In genomic region chr21:17396948-17397347, GRCh38 we compare ENCODE assay signal across 18 cellular contexts.
DNase-seq lines count a peak whose midpoint lies in the region; ATAC-seq and TF ChIP-seq lines count a peak whose summit lies in the region.
"Had no signal": no experiment of that assay in that cellular context is flagged by ENCODE, and none has a peak within 500 bp of the region (broad histone marks: within the 10 kb centered on the region; RNA-seq: fewer than 3 reads in every experiment).

No MANE protein-coding gene starts in this region.

- intact Hi-C loops in dorsolateral prefrontal cortex (cut with DNase I) = loop anchor here in 1 of 2 donors (10.0 kb wide), 1 partner anchor 118 kb away; the partner anchor contains the start of gene CXADR

- H3K4me3 ChIP-seq in dorsolateral prefrontal cortex (no peak overlapping the region), neural progenitor cell (no peak overlapping the region)
- H3K4me3 ChIP-seq: GM23248, K562 had no signal

- H3K9me3 ChIP-seq in neural progenitor cell (ENCODE audit: low read depth) = no peaks in the 10 kb centered on the region

- no peak for DNase-seq in activated T-cell treated with anti-CD3 and anti-CD28 coated beads, Interleukin-2, amount 50 U/mL, for 72 hours
- DNase-seq in activated T-cell treated with anti-CD3 and anti-CD28 coated beads, Interleukin-2, amount 50 U/mL, for 1 hour = no peak
- DNase-seq in dorsolateral prefrontal cortex (no peak), neural progenitor cell (ENCODE audit: low spot score) (no peak), DMS79 treated with DMSO at 0.1 percent for 48 hours (lab: John Stamatoyannopoulos, UW) (no peak)
- no peak for DNase-seq in central memory CD4-positive, alpha-beta T cell
- DNase-seq: CD8-positive, alpha-beta T cell; COR-L47; DMS153; DND-41; GDM1; GM23248; H7 had no signal

- H3K4me1 ChIP-seq in neural progenitor cell = peaks cover 28% of the 10 kb centered on the region

- H3K27ac ChIP-seq in dorsolateral prefrontal cortex (peak overlapping the region in 39 of 59 donors; percentile 2 to 73 (median 53)), neural progenitor cell (no peak overlapping the region)
- H3K27ac ChIP-seq: 22Rv1, GM23248 had no signal

- no peak overlapping the region for H3K4me2 ChIP-seq in neural progenitor cell

- H3K27me3 Mint-ChIP-seq in activated T-cell treated with anti-CD3 and anti-CD28 coated beads, Interleukin-2, amount 50 U/mL, for 72 hours (ENCODE audit: low read depth) = no peaks in the 10 kb centered on the region
- H3K27me3 Mint-ChIP-seq in neural progenitor cell (ENCODE audit: insufficient read depth, low read depth) = peaks cover 4% of the 10 kb centered on the region

- no peak for ATAC-seq in activated T-cell treated with anti-CD3 and anti-CD28 coated beads, Interleukin-2, amount 50 U/mL, for 72 hours (replicated peaks in 1 of 2)
- ATAC-seq in HG02981 (IDR thresholded peaks at IDR 0.05; ENCODE audit: unreplicated experiment) = no peak
- ATAC-seq in HG02588 (IDR thresholded peaks at IDR 0.05; ENCODE audit: unreplicated experiment) = no peak
- ATAC-seq: CD8-positive, alpha-beta T cell; K562 had no signal

- no peak for TF ChIP-seq CTCF in dorsolateral prefrontal cortex (IDR thresholded peaks at IDR 0.05 in 54 of 56, conservative IDR thresholded peaks at IDR 0.05 in 2 of 56; ENCODE audit: low read depth in 1 of 56, partially characterized antibody in 56 of 56)
- TF ChIP-seq CTCF in neural progenitor cell (IDR thresholded peaks at IDR 0.05) = no peak

- no peaks in the 10 kb centered on the region for H3K4me1 Mint-ChIP-seq in activated T-cell treated with anti-CD3 and anti-CD28 coated beads, Interleukin-2, amount 50 U/mL, for 72 hours (ENCODE audit: low read depth)
- peaks cover 58% of the 10 kb centered on the region for H3K4me1 Mint-ChIP-seq in neural progenitor cell
- H3K4me1 Mint-ChIP-seq: CD14-positive monocyte had no signal

- H3K9me3 Mint-ChIP-seq in activated T-cell treated with anti-CD3 and anti-CD28 coated beads, Interleukin-2, amount 50 U/mL, for 72 hours = no peaks in the 10 kb centered on the region
- no peaks in the 10 kb centered on the region for H3K9me3 Mint-ChIP-seq in neural progenitor cell
- H3K9me3 Mint-ChIP-seq: CD14-positive monocyte; CD8-positive, alpha-beta T cell had no signal

- no peak overlapping the region for H3K4me3 Mint-ChIP-seq in activated T-cell treated with anti-CD3 and anti-CD28 coated beads, Interleukin-2, amount 50 U/mL, for 72 hours
- no peak overlapping the region for H3K4me3 Mint-ChIP-seq in neural progenitor cell
- H3K4me3 Mint-ChIP-seq: CD14-positive monocyte; CD8-positive, alpha-beta T cell had no signal

- H3K79me2 ChIP-seq in neural progenitor cell (ENCODE audit: low read depth) = no peaks in the 10 kb centered on the region

- H3F3A ChIP-seq in neural progenitor cell (ENCODE audit: low read depth) = peaks cover 19% of the 10 kb centered on the region

- H3K27me3 ChIP-seq in dorsolateral prefrontal cortex (no peaks in the 10 kb centered on the region), neural progenitor cell (no peaks in the 10 kb centered on the region)

- no peaks in the 10 kb centered on the region for H4K20me1 ChIP-seq in neural progenitor cell (ENCODE audit: low read depth)

- no peaks in the 10 kb centered on the region for H3K36me3 ChIP-seq in neural progenitor cell

- peak overlapping the region; percentile 47 for H3K27ac Mint-ChIP-seq in activated T-cell treated with anti-CD3 and anti-CD28 coated beads, Interleukin-2, amount 50 U/mL, for 72 hours
- H3K27ac Mint-ChIP-seq in neural progenitor cell = peak overlapping the region; percentile 38
- H3K27ac Mint-ChIP-seq: CD14-positive monocyte; CD8-positive, alpha-beta T cell had no signal

- H3K36me3 Mint-ChIP-seq in activated T-cell treated with anti-CD3 and anti-CD28 coated beads, Interleukin-2, amount 50 U/mL, for 72 hours (ENCODE audit: insufficient read depth in 2 of 2) = peaks cover 0 to 2% of the 10 kb centered on the region in 2 donors
- no peaks in the 10 kb centered on the region for H3K36me3 Mint-ChIP-seq in neural progenitor cell
- H3K36me3 Mint-ChIP-seq: CD14-positive monocyte; CD8-positive, alpha-beta T cell had no signal

- no peak overlapping the region for H3K9ac ChIP-seq in neural progenitor cell
- H3K9ac ChIP-seq: GM23248 had no signal

- H2AFZ ChIP-seq in neural progenitor cell (replicated peaks) = no peak overlapping the region
- H2AFZ ChIP-seq: GM23248 had no signal
